1 cellular context compared by ENCODE assay signal in the genomic region with DNA sequence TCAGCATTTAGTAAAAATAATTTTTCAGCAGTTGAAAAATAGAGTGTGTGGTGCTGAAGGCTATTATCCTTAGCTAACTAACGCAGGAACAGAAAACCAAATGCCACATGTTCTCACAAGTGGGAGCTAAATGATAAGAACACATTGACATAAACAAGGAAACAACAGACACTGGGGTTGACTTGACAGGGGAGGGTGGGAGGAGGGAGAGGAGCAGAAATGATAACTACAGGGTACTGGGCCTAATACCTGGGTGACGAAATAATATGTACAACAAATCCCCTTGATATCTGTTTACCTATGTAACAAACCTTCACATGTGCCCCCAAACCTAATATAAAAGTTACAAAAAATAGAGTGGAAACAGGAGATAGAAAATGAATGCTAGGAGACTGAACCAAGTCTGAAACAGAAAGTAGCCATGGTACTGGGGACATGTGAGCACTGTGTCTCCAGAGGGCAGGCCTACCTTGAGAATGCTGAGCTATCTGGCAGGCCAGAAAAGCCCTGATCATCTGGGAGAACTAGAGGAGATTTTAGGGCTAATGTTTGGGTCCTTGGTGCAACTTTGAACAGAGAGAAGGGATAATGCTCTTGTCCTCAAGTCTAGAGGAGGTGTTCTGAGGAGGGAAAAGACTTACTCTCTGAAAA.
TF ChIP-seq lines count a peak whose summit lies in the region.

No MANE protein-coding gene starts in this region.

TF ChIP-seq in K562, 482 proteins besides CTCF, POLR2A, EP300 and RAD21 (continued from another document and continues in another):
- TF ChIP-seq, protein P1, sequence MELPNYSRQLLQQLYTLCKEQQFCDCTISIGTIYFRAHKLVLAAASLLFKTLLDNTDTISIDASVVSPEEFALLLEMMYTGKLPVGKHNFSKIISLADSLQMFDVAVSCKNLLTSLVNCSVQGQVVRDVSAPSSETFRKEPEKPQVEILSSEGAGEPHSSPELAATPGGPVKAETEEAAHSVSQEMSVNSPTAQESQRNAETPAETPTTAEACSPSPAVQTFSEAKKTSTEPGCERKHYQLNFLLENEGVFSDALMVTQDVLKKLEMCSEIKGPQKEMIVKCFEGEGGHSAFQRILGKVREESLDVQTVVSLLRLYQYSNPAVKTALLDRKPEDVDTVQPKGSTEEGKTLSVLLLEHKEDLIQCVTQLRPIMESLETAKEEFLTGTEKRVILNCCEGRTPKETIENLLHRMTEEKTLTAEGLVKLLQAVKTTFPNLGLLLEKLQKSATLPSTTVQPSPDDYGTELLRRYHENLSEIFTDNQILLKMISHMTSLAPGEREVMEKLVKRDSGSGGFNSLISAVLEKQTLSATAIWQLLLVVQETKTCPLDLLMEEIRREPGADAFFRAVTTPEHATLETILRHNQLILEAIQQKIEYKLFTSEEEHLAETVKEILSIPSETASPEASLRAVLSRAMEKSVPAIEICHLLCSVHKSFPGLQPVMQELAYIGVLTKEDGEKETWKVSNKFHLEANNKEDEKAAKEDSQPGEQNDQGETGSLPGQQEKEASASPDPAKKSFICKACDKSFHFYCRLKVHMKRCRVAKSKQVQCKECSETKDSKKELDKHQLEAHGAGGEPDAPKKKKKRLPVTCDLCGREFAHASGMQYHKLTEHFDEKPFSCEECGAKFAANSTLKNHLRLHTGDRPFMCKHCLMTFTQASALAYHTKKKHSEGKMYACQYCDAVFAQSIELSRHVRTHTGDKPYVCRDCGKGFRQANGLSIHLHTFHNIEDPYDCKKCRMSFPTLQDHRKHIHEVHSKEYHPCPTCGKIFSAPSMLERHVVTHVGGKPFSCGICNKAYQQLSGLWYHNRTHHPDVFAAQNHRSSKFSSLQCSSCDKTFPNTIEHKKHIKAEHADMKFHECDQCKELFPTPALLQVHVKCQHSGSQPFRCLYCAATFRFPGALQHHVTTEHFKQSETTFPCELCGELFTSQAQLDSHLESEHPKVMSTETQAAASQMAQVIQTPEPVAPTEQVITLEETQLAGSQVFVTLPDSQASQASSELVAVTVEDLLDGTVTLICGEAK (IDR thresholded peaks at IDR 0.05) = 0 out of 2 replicates have a peak, but pooled peaks have one; percentile 16
- TF ChIP-seq, protein P1 (CRISPR knock-in tag; IDR thresholded peaks at IDR 0.05) = no peak
- TF ChIP-seq PTBP1 (IDR thresholded peaks at IDR 0.05; ENCODE audit: low read depth, low read length) (no peak), CBFA2T3 (IDR thresholded peaks at IDR 0.05) (peak; percentile 76), L3MBTL2 (IDR thresholded peaks at IDR 0.05) (peak; percentile 57), LEF1 (IDR thresholded peaks at IDR 0.05) (no peak), TRIM24 (IDR thresholded peaks at IDR 0.05) (peak; percentile 29 to 47; a peak in 1 of 4 replicates), ZNF695 (CRISPR knock-in tag; IDR thresholded peaks at IDR 0.05) (no peak), ZFX (CRISPR knock-in tag; IDR thresholded peaks at IDR 0.05) (peak; percentile 26; the same call in 1 of the 2 replicates), ILF3 (IDR thresholded peaks at IDR 0.05; ENCODE audit: borderline replicate concordance) (no peak), FOS (IDR thresholded peaks at IDR 0.05; ENCODE audit: extremely low read depth, insufficient read length) (no peak), ZNF584 (CRISPR knock-in tag; IDR thresholded peaks at IDR 0.05; ENCODE audit: low read depth) (0 out of 2 replicates have a peak, but pooled peaks have one; percentile 34), SAFB (IDR thresholded peaks at IDR 0.05; ENCODE audit: borderline replicate concordance, low read depth, low read length) (no peak), CCNT2 (IDR thresholded peaks at IDR 0.05; ENCODE audit: borderline replicate concordance, extremely low read depth, insufficient read length, low read depth, low read length) (no peak), ZNF586 (CRISPR knock-in tag; conservative IDR thresholded peaks at IDR 0.05) (no peak), TEAD4 (IDR thresholded peaks at IDR 0.05; ENCODE audit: low read length) (peak; percentile 14; the same call in 1 of the 2 replicates), TEAD4 (CRISPR knock-in tag; IDR thresholded peaks at IDR 0.05; ENCODE audit: borderline replicate concordance) (no peak), NR2C1 (IDR thresholded peaks at IDR 0.05) (peak; percentile 31; the same call in 1 of the 2 replicates), NR2C1 (tag; IDR thresholded peaks at IDR 0.05) (no peak; the same call in 1 of the 2 replicates), EP400 (IDR thresholded peaks at IDR 0.05) (peak; percentile 49), NCOA2 (IDR thresholded peaks at IDR 0.05; ENCODE audit: partially characterized antibody in 2 of 2) (no peak), ATF1 (CRISPR knock-in tag; IDR thresholded peaks at IDR 0.05) (no peak), ATF1 (tag; IDR thresholded peaks at IDR 0.05) (0 out of 2 replicates have a peak, but pooled peaks have one; percentile 13), FOXJ2 (tag; IDR thresholded peaks at IDR 0.05) (no peak), ELF4 (CRISPR knock-in tag; IDR thresholded peaks at IDR 0.05) (peak; percentile 65; the same call in 1 of the 2 replicates), CXXC5 (CRISPR knock-in tag; IDR thresholded peaks at IDR 0.05) (no peak), HDAC1 (IDR thresholded peaks at IDR 0.05) (peak in 1 of 2 experiments; percentile 42; a peak in 2 of 4 replicates), NCOR1 (IDR thresholded peaks at IDR 0.05) (peak; percentile 41; the same call in 1 of the 2 replicates), SOX6 (IDR thresholded peaks at IDR 0.05) (0 out of 2 replicates have a peak, but pooled peaks have one; percentile 39), POLR3A (IDR thresholded peaks at IDR 0.05; ENCODE audit: borderline replicate concordance, extremely low read depth, insufficient read depth, insufficient read length) (no peak), SLC30A9 (CRISPR knock-in tag; IDR thresholded peaks at IDR 0.05) (no peak), DPF2 (IDR thresholded peaks at IDR 0.05) (peak; percentile 61; the same call in 1 of the 2 replicates), ARID1B (IDR thresholded peaks at IDR 0.05) (peak; percentile 77), MYC (IDR thresholded peaks at IDR 0.05; ENCODE audit: low read depth, low read length) (0 out of 2 replicates have a peak, but pooled peaks have one; percentile 27), MYC (CRISPR knock-in tag; IDR thresholded peaks at IDR 0.05; ENCODE audit: borderline replicate concordance, low read depth) (no peak)
- TF ChIP-seq, protein P2, sequence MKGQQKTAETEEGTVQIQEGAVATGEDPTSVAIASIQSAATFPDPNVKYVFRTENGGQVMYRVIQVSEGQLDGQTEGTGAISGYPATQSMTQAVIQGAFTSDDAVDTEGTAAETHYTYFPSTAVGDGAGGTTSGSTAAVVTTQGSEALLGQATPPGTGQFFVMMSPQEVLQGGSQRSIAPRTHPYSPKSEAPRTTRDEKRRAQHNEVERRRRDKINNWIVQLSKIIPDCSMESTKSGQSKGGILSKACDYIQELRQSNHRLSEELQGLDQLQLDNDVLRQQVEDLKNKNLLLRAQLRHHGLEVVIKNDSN (CRISPR knock-in tag; IDR thresholded peaks at IDR 0.05) = no peak
- TF ChIP-seq, protein P3, sequence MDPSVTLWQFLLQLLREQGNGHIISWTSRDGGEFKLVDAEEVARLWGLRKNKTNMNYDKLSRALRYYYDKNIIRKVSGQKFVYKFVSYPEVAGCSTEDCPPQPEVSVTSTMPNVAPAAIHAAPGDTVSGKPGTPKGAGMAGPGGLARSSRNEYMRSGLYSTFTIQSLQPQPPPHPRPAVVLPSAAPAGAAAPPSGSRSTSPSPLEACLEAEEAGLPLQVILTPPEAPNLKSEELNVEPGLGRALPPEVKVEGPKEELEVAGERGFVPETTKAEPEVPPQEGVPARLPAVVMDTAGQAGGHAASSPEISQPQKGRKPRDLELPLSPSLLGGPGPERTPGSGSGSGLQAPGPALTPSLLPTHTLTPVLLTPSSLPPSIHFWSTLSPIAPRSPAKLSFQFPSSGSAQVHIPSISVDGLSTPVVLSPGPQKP (CRISPR knock-in tag; IDR thresholded peaks at IDR 0.05) = no peak
- TF ChIP-seq, protein P4, sequence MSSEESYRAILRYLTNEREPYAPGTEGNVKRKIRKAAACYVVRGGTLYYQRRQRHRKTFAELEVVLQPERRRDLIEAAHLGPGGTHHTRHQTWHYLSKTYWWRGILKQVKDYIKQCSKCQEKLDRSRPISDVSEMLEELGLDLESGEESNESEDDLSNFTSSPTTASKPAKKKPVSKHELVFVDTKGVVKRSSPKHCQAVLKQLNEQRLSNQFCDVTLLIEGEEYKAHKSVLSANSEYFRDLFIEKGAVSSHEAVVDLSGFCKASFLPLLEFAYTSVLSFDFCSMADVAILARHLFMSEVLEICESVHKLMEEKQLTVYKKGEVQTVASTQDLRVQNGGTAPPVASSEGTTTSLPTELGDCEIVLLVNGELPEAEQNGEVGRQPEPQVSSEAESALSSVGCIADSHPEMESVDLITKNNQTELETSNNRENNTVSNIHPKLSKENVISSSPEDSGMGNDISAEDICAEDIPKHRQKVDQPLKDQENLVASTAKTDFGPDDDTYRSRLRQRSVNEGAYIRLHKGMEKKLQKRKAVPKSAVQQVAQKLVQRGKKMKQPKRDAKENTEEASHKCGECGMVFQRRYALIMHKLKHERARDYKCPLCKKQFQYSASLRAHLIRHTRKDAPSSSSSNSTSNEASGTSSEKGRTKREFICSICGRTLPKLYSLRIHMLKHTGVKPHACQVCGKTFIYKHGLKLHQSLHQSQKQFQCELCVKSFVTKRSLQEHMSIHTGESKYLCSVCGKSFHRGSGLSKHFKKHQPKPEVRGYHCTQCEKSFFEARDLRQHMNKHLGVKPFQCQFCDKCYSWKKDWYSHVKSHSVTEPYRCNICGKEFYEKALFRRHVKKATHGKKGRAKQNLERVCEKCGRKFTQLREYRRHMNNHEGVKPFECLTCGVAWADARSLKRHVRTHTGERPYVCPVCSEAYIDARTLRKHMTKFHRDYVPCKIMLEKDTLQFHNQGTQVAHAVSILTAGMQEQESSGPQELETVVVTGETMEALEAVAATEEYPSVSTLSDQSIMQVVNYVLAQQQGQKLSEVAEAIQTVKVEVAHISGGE (CRISPR knock-in tag; IDR thresholded peaks at IDR 0.05) = peak in 1 of 3 experiments; percentile 85; a peak in 2 of 6 replicates
- TF ChIP-seq, protein P5, sequence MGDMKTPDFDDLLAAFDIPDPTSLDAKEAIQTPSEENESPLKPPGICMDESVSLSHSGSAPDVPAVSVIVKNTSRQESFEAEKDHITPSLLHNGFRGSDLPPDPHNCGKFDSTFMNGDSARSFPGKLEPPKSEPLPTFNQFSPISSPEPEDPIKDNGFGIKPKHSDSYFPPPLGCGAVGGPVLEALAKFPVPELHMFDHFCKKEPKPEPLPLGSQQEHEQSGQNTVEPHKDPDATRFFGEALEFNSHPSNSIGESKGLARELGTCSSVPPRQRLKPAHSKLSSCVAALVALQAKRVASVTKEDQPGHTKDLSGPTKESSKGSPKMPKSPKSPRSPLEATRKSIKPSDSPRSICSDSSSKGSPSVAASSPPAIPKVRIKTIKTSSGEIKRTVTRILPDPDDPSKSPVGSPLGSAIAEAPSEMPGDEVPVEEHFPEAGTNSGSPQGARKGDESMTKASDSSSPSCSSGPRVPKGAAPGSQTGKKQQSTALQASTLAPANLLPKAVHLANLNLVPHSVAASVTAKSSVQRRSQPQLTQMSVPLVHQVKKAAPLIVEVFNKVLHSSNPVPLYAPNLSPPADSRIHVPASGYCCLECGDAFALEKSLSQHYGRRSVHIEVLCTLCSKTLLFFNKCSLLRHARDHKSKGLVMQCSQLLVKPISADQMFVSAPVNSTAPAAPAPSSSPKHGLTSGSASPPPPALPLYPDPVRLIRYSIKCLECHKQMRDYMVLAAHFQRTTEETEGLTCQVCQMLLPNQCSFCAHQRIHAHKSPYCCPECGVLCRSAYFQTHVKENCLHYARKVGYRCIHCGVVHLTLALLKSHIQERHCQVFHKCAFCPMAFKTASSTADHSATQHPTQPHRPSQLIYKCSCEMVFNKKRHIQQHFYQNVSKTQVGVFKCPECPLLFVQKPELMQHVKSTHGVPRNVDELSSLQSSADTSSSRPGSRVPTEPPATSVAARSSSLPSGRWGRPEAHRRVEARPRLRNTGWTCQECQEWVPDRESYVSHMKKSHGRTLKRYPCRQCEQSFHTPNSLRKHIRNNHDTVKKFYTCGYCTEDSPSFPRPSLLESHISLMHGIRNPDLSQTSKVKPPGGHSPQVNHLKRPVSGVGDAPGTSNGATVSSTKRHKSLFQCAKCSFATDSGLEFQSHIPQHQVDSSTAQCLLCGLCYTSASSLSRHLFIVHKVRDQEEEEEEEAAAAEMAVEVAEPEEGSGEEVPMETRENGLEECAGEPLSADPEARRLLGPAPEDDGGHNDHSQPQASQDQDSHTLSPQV (IDR thresholded peaks at IDR 0.05) = peak; percentile 50; the same call in 1 of the 2 replicates
- TF ChIP-seq, protein P6, sequence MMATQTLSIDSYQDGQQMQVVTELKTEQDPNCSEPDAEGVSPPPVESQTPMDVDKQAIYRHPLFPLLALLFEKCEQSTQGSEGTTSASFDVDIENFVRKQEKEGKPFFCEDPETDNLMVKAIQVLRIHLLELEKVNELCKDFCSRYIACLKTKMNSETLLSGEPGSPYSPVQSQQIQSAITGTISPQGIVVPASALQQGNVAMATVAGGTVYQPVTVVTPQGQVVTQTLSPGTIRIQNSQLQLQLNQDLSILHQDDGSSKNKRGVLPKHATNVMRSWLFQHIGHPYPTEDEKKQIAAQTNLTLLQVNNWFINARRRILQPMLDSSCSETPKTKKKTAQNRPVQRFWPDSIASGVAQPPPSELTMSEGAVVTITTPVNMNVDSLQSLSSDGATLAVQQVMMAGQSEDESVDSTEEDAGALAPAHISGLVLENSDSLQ (IDR thresholded peaks at IDR 0.05) = peak; percentile 67
